In the genomic region with DNA sequence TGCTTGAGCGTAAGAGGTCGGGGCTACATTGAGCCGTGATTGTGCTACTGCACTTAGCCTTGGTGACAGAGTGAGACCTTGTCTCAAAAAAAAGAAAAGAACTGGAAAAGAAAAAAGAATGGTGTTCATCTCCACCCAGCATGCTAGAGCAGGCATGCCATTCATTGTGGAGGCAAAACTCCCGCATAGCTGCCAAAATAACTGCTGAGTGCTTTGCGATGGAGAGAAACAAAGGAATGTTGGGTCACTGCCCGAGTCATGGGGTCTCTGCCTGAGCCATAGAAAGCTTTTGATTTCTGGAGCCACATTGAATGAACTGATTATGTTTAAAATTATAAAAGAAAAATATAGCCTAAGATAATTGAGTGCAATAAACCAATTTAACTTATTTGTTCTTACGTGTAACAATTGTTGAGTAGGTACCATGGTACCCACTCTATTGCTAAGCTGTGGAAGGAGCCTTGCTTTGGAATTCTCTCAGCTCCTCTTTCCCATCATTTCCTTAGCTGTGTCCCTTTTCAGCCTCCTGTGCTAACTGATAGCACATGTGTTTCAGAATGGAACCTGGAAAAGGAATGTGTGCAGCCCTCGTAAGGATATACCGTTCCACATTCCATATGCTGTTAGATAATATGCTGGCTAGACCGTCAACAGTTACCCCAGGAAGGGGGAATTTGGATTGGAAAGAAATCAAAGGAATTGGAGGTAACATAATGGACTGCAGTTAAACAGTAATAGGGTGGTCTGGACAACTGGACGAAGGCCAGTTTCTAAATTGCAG, we compare ENCODE assay signal across 19 cellular contexts.
DNase-seq lines count a peak whose midpoint lies in the region; ATAC-seq and TF ChIP-seq lines count a peak whose summit lies in the region.
"Had no signal": no experiment of that assay in that cellular context is flagged by ENCODE, and none has a peak within 500 bp of the region (broad histone marks: within the 10 kb centered on the region; RNA-seq: fewer than 3 reads in every experiment).

No MANE protein-coding gene starts in this region.

- H3K27me3 ChIP-seq in thoracic aorta (replicated peaks; ENCODE audit: insufficient read depth): no peaks in the 10 kb centered on the region

- H3K27ac ChIP-seq in thoracic aorta: peak overlapping the region; percentile 27 to 69
- H3K27ac ChIP-seq: RWPE1 had no signal

- no peak for TF ChIP-seq CTCF in thoracic aorta (IDR thresholded peaks at IDR 0.05)

- peaks cover 18 to 22% of the 10 kb centered on the region in 2 donors for H3K4me1 ChIP-seq in thoracic aorta (ENCODE audit: control insufficient read depth in 1 of 2, low read depth in 2 of 2)

- peak; percentile 78 for ATAC-seq in Right ventricle myocardium superior (ENCODE audit: poor library complexity)
- no peak for ATAC-seq in thoracic aorta (ENCODE audit: insufficient number of reproducible peaks, low FRiP score, low read depth)
- ATAC-seq: activated T-helper 17 cell treated with anti-CD3 and anti-CD28 coated beads, Interleukin-2, amount 50 U/mL, for 72 hours; GM12878; stimulated activated effector memory CD8-positive, alpha-beta T cell treated with anti-CD3 and anti-CD28 coated beads, Interleukin-12 subunit alpha, Interleukin-12 subunit beta, amount 100 ng/mL, for 72 hours had no signal

- H3K4me3 ChIP-seq in thoracic aorta: peak overlapping the region; percentile 57
- H3K4me3 ChIP-seq: dorsolateral prefrontal cortex, GM12878 had no signal

- no peaks in the 10 kb centered on the region for H3K9me3 ChIP-seq in thoracic aorta

- DNase-seq in astrocyte of the hippocampus (ENCODE audit: low read depth, low spot score) (peak; percentile 91), Right ventricle myocardium superior (peak; percentile 48), midbrain (lab: John Stamatoyannopoulos, UW) (peak; percentile 12), thoracic aorta (ENCODE audit: low spot score) (no peak), AG20443 (ENCODE audit: low spot score) (no peak), NCI-H446 (lab: John Stamatoyannopoulos, UW) (no peak), DMS53 (lab: John Stamatoyannopoulos, UW) (no peak)
- DNase-seq: activated CD4-positive, alpha-beta T cell treated with anti-CD3 and anti-CD28 coated beads for 4 hours; activated naive CD8-positive, alpha-beta T cell treated with anti-CD3 and anti-CD28 coated beads, Interleukin-2, amount 10 ng/mL, durations not matched to agents 7 days and 5 days; CD8-positive, alpha-beta memory T cell; dorsolateral prefrontal cortex; erythroblast; NCI-H1105 treated with DMSO at 0.1 percent for 48 hours; NCI-H2107; NCI-H526 had no signal

- intact Hi-C loops in Right ventricle myocardium superior (cut with DNase I): no loop called here

- H3K36me3 ChIP-seq in thoracic aorta: no peaks in the 10 kb centered on the region

Comparison
In these comparisons a context has a peak if more than half of its experiments do, and no peak if none do; other contexts are left out.
1. DNase-seq: peak in astrocyte of the hippocampus (single experiment), Right ventricle myocardium superior (single experiment) and midbrain (single experiment); none in thoracic aorta (single experiment), AG20443 (single experiment), NCI-H446 (0 of 2) and DMS53 (single experiment).